In genomic region chr3:14057701-14058100, GRCh38 we compare ENCODE assay signal across 26 cellular contexts.
"Had no signal": no experiment of that assay in that cellular context is flagged by ENCODE, and none has a peak within 500 bp of the region (broad histone marks: within the 10 kb centered on the region; RNA-seq: fewer than 3 reads in every experiment).

No MANE protein-coding gene starts in this region.

- H3K4me1 ChIP-seq: heart right ventricle, pancreas, psoas muscle, right atrium auricular region, stomach, suprapubic skin, uterus had no signal

- H3K27ac Mint-ChIP-seq: activated CD8-positive, alpha-beta T cell treated with anti-CD3 and anti-CD28 coated beads, Interleukin-2, amount 10 ng/mL, durations not matched to agents 7 days and 5 days; activated naive CD8-positive, alpha-beta T cell treated with anti-CD3 and anti-CD28 coated beads, Interleukin-2, amount 50 U/mL, for 24 hours; activated T-helper 1 cell treated with anti-CD3 and anti-CD28 coated beads, Interleukin-12 subunit alpha, Interleukin-12 subunit beta, Interleukin-2, Interleukin-4 antibody, amounts not matched to agents 30 ng/mL and 10 ng/mL and 1 ng/mL, durations not matched to agents 14 hours and 24 hours and 36 hours; brain; nephron progenitor cell; stimulated activated memory B cell treated with anti-CD40 and anti-IgM and Interleukin-4, amounts not matched to agents 10 μg/mL and 1 μg/mL and 100 μg/mL, for 72 hours had no signal

- H3K36me3 Mint-ChIP-seq: brain; stimulated activated memory B cell treated with anti-CD40 and anti-IgM and Interleukin-4, amounts not matched to agents 10 μg/mL and 1 μg/mL and 100 μg/mL, for 72 hours had no signal

- H3K27ac ChIP-seq: heart right ventricle, pancreas, psoas muscle, right atrium auricular region, stomach, suprapubic skin, uterus had no signal

- H3K27me3 ChIP-seq: right atrium auricular region, stomach, suprapubic skin, uterus had no signal

- H3K4me3 Mint-ChIP-seq: activated CD8-positive, alpha-beta T cell treated with anti-CD3 and anti-CD28 coated beads, Interleukin-2, amount 10 ng/mL, durations not matched to agents 7 days and 5 days; activated naive CD8-positive, alpha-beta T cell treated with anti-CD3 and anti-CD28 coated beads, Interleukin-2, amount 50 U/mL, for 24 hours; activated T-helper 1 cell treated with anti-CD3 and anti-CD28 coated beads, Interleukin-12 subunit alpha, Interleukin-12 subunit beta, Interleukin-2, Interleukin-4 antibody, amounts not matched to agents 30 ng/mL and 10 ng/mL and 1 ng/mL, durations not matched to agents 14 hours and 24 hours and 36 hours; brain; nephron progenitor cell; stimulated activated memory B cell treated with anti-CD40 and anti-IgM and Interleukin-4, amounts not matched to agents 10 μg/mL and 1 μg/mL and 100 μg/mL, for 72 hours had no signal

- H3K36me3 ChIP-seq: heart right ventricle, pancreas, right atrium auricular region, stomach, suprapubic skin, uterus had no signal

- H3K4me1 Mint-ChIP-seq: activated naive CD8-positive, alpha-beta T cell treated with anti-CD3 and anti-CD28 coated beads, Interleukin-2, amount 50 U/mL, for 24 hours; brain; nephron progenitor cell; stimulated activated memory B cell treated with anti-CD40 and anti-IgM and Interleukin-4, amounts not matched to agents 10 μg/mL and 1 μg/mL and 100 μg/mL, for 72 hours had no signal

- ATAC-seq: activated CD8-positive, alpha-beta T cell treated with anti-CD3 and anti-CD28 coated beads, Interleukin-2, amount 10 ng/mL, durations not matched to agents 7 days and 5 days; activated naive CD8-positive, alpha-beta T cell treated with anti-CD3 and anti-CD28 coated beads, Interleukin-2, amount 50 U/mL, for 24 hours; heart right ventricle; left cardiac atrium; pancreas; psoas muscle; stimulated activated memory B cell treated with anti-CD40 and anti-IgM and Interleukin-4, amounts not matched to agents 10 μg/mL and 1 μg/mL and 100 μg/mL, for 72 hours had no signal

- H3K4me3 ChIP-seq: heart right ventricle, pancreas, psoas muscle, right atrium auricular region, stomach, suprapubic skin, uterus had no signal

- DNase-seq: activated CD4-positive, alpha-beta T cell treated with anti-CD3 and anti-CD28 coated beads for 1 hour; activated CD4-positive, alpha-beta T cell treated with anti-CD3 and anti-CD28 coated beads, Interleukin-2, amount 50 U/mL, for 1 hour; activated CD8-positive, alpha-beta T cell treated with anti-CD3 and anti-CD28 coated beads, Interleukin-2, amount 10 ng/mL, durations not matched to agents 7 days and 5 days; activated gamma-delta T cell; activated naive CD4-positive, alpha-beta T cell treated with anti-CD3 and anti-CD28 coated beads, Interleukin-2, amount 50 U/mL, for 16 hours; activated naive CD8-positive, alpha-beta T cell treated with anti-CD3 and anti-CD28 coated beads, Interleukin-2, amount 50 U/mL, for 24 hours; aorta; caudate nucleus; dermis blood vessel endothelial cell; effector CD8-positive, alpha-beta T cell; heart right ventricle; islet precursor cell; left cardiac atrium; mesenchymal stem cell; nephron progenitor cell; pancreas; psoas muscle; stimulated activated CD4-positive, alpha-beta T cell treated with anti-CD3 and anti-CD28 coated beads, Interleukin-1b, Interleukin-23, amount 100 ng/mL, for 48 hours; stomach; trophoblast cell; uterus had no signal

- H3K9me3 ChIP-seq: pancreas, psoas muscle had no signal
